1 cellular context compared by ENCODE assay signal in genomic region chr5:14851067-14851422, GRCh38.
TF ChIP-seq lines count a peak whose summit lies in the region.

No MANE protein-coding gene starts in this region.

TF ChIP-seq in H1, 55 proteins besides CTCF, POLR2A, EP300 and RAD21 (continued from another document):
- no peak for TF ChIP-seq NRF1 (IDR thresholded peaks at IDR 0.05; ENCODE audit: low read depth, low read length)
- TF ChIP-seq USF2 (IDR thresholded peaks at IDR 0.05; ENCODE audit: low read length) = no peak
- no peak for TF ChIP-seq ATF3 (IDR thresholded peaks at IDR 0.05; ENCODE audit: insufficient read depth, low read depth, low read length)
- no peak for TF ChIP-seq HDAC6 (IDR thresholded peaks at IDR 0.05; ENCODE audit: low read depth, low read length)
- no peak for TF ChIP-seq SP2 (IDR thresholded peaks at IDR 0.05; ENCODE audit: low read length)
- TF ChIP-seq GABPA (IDR thresholded peaks at IDR 0.05; ENCODE audit: borderline replicate concordance, insufficient read depth, low read length) = no peak
- no peak for TF ChIP-seq EGR1 (IDR thresholded peaks at IDR 0.05; ENCODE audit: borderline replicate concordance, low read depth, low read length)
- no peak for TF ChIP-seq SUZ12 (IDR thresholded peaks at IDR 0.05; ENCODE audit: low read length)
- no peak for TF ChIP-seq TAF7 (optimal IDR thresholded peaks at IDR 0.05; ENCODE audit: borderline replicate concordance, low read depth, low read length)
- no peak for TF ChIP-seq JUND (IDR thresholded peaks at IDR 0.05; ENCODE audit: low read length)
- TF ChIP-seq KDM1A (IDR thresholded peaks at IDR 0.05; ENCODE audit: borderline replicate concordance, low read length) = no peak
- no peak for TF ChIP-seq YY1 (IDR thresholded peaks at IDR 0.05; ENCODE audit: low read depth, low read length)
- no peak for TF ChIP-seq RBBP5 (IDR thresholded peaks at IDR 0.05; ENCODE audit: borderline replicate concordance, low read depth, low read length)
- TF ChIP-seq E2F6 (IDR thresholded peaks at IDR 0.05) = no peak
- no peak for TF ChIP-seq MAFK (IDR thresholded peaks at IDR 0.05; ENCODE audit: low read depth, low read length)
- no peak for TF ChIP-seq SAP30 (IDR thresholded peaks at IDR 0.05; ENCODE audit: insufficient read depth, insufficient replicate concordance, low read length)
